8 cellular contexts compared by ENCODE assay signal in the genomic region with DNA sequence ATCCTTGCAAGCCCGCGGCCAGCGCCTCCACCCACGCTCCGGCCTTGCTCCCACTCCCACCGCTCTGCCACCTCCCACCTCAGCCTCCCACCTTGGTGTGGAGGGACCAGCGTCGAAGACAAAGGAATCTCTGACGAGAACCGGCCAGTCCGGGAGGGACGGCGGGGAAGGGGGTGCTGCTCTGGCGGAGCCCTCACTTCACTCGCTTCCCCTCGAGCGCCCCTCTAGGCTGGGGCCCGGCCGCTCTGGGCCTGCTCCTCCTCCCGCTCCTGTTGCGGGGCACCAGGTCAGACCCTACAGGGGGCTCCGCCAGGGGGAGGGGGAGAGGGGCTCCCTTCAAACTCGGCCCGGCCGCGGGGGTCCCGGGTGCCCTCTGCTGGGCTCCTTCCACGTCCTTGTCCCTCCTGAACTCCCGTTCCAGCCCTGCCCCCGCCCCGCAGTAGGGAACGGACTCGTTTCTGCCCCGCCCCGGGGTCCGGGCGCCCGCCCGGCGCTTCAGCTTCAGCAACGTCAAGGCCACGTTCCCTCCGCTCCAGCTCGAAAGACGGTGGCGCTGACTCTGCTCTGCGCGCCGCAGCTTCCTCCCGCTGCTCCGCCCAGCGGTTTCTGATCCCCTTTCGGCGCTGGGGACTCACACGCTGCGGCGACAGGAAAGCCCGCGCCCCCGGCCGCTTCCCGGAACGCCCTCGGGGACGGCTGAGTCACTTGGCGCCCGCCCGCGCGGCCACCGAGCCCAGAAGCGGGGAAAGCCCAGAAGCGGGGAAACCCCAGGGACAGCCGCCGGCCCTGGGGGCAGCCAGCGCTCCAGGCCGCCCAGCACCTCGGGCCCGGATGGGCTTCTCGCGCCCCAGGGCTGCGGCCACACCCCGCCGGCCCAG. TPM values are rescaled to one million over a fixed set of nuclear protein-coding genes. Genes with fewer than 3 reads are reported as not detected.
DNase-seq lines count a peak whose midpoint lies in the region; ATAC-seq and TF ChIP-seq lines count a peak whose summit lies in the region.

No MANE protein-coding gene starts in this region.

- H3K4me2 ChIP-seq in GM23248 (ENCODE audit: unreplicated experiment) (peak overlapping the region; percentile 84), Karpas-422 (ENCODE audit: low read depth, low read length, poor library complexity, severe bottlenecking) (peak overlapping the region; percentile 87), neural progenitor cell (peak overlapping the region; percentile 91)

- peak; percentile 87 for DNase-seq in EL
- peak; percentile 91 for DNase-seq in GM23248
- DNase-seq in Karpas-422: peak; percentile 91
- peak; percentile 59 for DNase-seq in RWPE2 (ENCODE audit: low spot score)
- DNase-seq in activated effector memory CD4-positive, alpha-beta T cell treated with Interleukin-2 at 50 U/mL for 16 hours: peak; percentile 82
- peak; percentile 81 to 88 for DNase-seq in foreskin fibroblast
- DNase-seq in neural progenitor cell (ENCODE audit: low spot score): peak; percentile 82
- peak; percentile 41 for DNase-seq in stromal cell of bone marrow (ENCODE audit: low read depth)

- ATAC-seq in RWPE2 (ENCODE audit: low read depth): peak; percentile 87

- H3F3A ChIP-seq in GM23248 (ENCODE audit: insufficient read depth) (peaks cover 9% of the 10 kb centered on the region; the same call in 1 of the 2 replicates), neural progenitor cell (ENCODE audit: low read depth) (peaks cover 5% of the 10 kb centered on the region)

- H3K27me3 ChIP-seq in GM23248 (replicated peaks; ENCODE audit: insufficient read depth) (no peaks in the 10 kb centered on the region), Karpas-422 (ENCODE audit: low read length) (no peaks in the 10 kb centered on the region), RWPE2 (ENCODE audit: insufficient read depth, poor library complexity, severe bottlenecking) (no peaks in the 10 kb centered on the region), neural progenitor cell (peaks cover 40% of the 10 kb centered on the region)

- peaks cover 3% of the 10 kb centered on the region for H3K27me3 Mint-ChIP-seq in neural progenitor cell (ENCODE audit: insufficient read depth, low read depth)

- no peaks in the 10 kb centered on the region for H3K36me3 Mint-ChIP-seq in neural progenitor cell

- H3K27ac Mint-ChIP-seq in neural progenitor cell: peak overlapping the region; percentile 72

- H3K4me1 Mint-ChIP-seq in neural progenitor cell: peaks cover 11% of the 10 kb centered on the region

- no peaks in the 10 kb centered on the region for H3K9me3 ChIP-seq in GM23248 (ENCODE audit: low read depth)
- no peaks in the 10 kb centered on the region for H3K9me3 ChIP-seq in Karpas-422 (ENCODE audit: low read length)
- H3K9me3 ChIP-seq in RWPE2 (ENCODE audit: severe bottlenecking): no peaks in the 10 kb centered on the region
- H3K9me3 ChIP-seq in neural progenitor cell (ENCODE audit: low read depth): no peaks in the 10 kb centered on the region

- peak overlapping the region; percentile 83 for H3K27ac ChIP-seq in GM23248
- H3K27ac ChIP-seq in Karpas-422 (ENCODE audit: low read length): no peak overlapping the region
- H3K27ac ChIP-seq in RWPE2 (ENCODE audit: poor library complexity, severe bottlenecking): peak overlapping the region; percentile 21
- H3K27ac ChIP-seq in neural progenitor cell: no peak overlapping the region

- H2AFZ ChIP-seq in GM23248 (peak overlapping the region; percentile 66), Karpas-422 (ENCODE audit: low read length) (peak overlapping the region; percentile 94), neural progenitor cell (replicated peaks) (peak overlapping the region; percentile 85)

- 0 to 2% methylated on average over 70 to 81 of the region's 84 CpGs for WGBS in GM23248 (ENCODE audit: low coverage in 1 of 2, low lambda C conversion rate in 2 of 2, missing lambda C conversion rate in 2 of 2), 2 experiments

- H3K4me1 ChIP-seq in GM23248 (ENCODE audit: insufficient read depth) (peaks cover 21% of the 10 kb centered on the region), Karpas-422 (ENCODE audit: low read length) (peaks cover 13% of the 10 kb centered on the region), RWPE2 (ENCODE audit: insufficient read depth, poor library complexity, severe bottlenecking) (peaks cover 2% of the 10 kb centered on the region), neural progenitor cell (peaks cover 4% of the 10 kb centered on the region)

- H3K9me2 ChIP-seq in GM23248 (ENCODE audit: insufficient read depth) (no peaks in the 10 kb centered on the region), Karpas-422 (replicated peaks; ENCODE audit: insufficient read depth, low read length) (no peaks in the 10 kb centered on the region)

- H3K4me3 ChIP-seq in GM23248 (peak overlapping the region; percentile 70), Karpas-422 (ENCODE audit: low read length) (peak overlapping the region; percentile 71), RWPE2 (ENCODE audit: severe bottlenecking) (peak overlapping the region; percentile 43), foreskin fibroblast (ENCODE audit: low read depth in 1 of 2, low read length in 2 of 2) (peak overlapping the region; percentile 55 to 65), neural progenitor cell (peak overlapping the region; percentile 68)

- no peaks in the 10 kb centered on the region for H4K20me1 ChIP-seq in GM23248 (ENCODE audit: insufficient read depth)
- no peaks in the 10 kb centered on the region for H4K20me1 ChIP-seq in Karpas-422 (ENCODE audit: insufficient read depth, low read depth, low read length)
- no peaks in the 10 kb centered on the region for H4K20me1 ChIP-seq in neural progenitor cell (ENCODE audit: low read depth)

- H3K4me3 Mint-ChIP-seq in neural progenitor cell: peak overlapping the region; percentile 90

- H3K9ac ChIP-seq in GM23248 (peak overlapping the region; percentile 91), Karpas-422 (ENCODE audit: low read length) (peak overlapping the region; percentile 74), neural progenitor cell (no peak overlapping the region)

- TF ChIP-seq CTCF in RWPE2 (IDR thresholded peaks at IDR 0.05; ENCODE audit: poor library complexity, severe bottlenecking) (peak; percentile 26), foreskin fibroblast (IDR thresholded peaks at IDR 0.05; ENCODE audit: low read depth, low read length) (peak; percentile 4), neural progenitor cell (IDR thresholded peaks at IDR 0.05) (peak; percentile 27)

- H3K36me3 ChIP-seq in GM23248 (ENCODE audit: low read depth) (no peaks in the 10 kb centered on the region), Karpas-422 (ENCODE audit: insufficient read depth, low read length) (no peaks in the 10 kb centered on the region), RWPE2 (ENCODE audit: low read depth) (no peaks in the 10 kb centered on the region), neural progenitor cell (no peaks in the 10 kb centered on the region)

- H3K9me3 Mint-ChIP-seq in neural progenitor cell: no peaks in the 10 kb centered on the region

- in situ Hi-C loops in GM23248 (cut with MboI): no loop called here

- H3K79me2 ChIP-seq in GM23248 (ENCODE audit: insufficient read depth) (peaks cover 74% of the 10 kb centered on the region), Karpas-422 (ENCODE audit: low read length) (no peaks in the 10 kb centered on the region), neural progenitor cell (ENCODE audit: low read depth) (no peaks in the 10 kb centered on the region)

RNA-seq across cellular contexts. Expression of gene ARHGAP31, which starts 28.6 kb away (rescaled TPM):
- 14.0 and 15.3 TPM in 2 replicates for total RNA-seq in GM23248 (2014; rRNA removed; shearing (Covaris generic))
- 8.1 and 8.5 TPM in 2 replicates for polyA plus RNA-seq in GM23248 (2016; fragmentation: Nextera tagmentation; extraction: Ambion mirVana)
- 1.2 TPM in 1 of 2 replicates, not detected in the other for total RNA-seq in Karpas-422 (2014; rRNA removed; shearing (Covaris generic); ENCODE audit: low replicate concordance)
- total RNA-seq in neural progenitor cell (ENCODE audit: low replicate concordance): 0.13 and 0.34 TPM in 2 replicates

Comparison
In these comparisons a context has a peak if more than half of its experiments do, and no peak if none do; other contexts are left out.
1. DNase-seq: peak in every context shown above with its lines; median percentile 91 in GM23248; 91 in Karpas-422; 87 in EL; 84 in foreskin fibroblast; 82 in activated effector memory CD4-positive, alpha-beta T cell treated with Interleukin-2 at 50 U/mL for 16 hours; 82 in neural progenitor cell; 59 in RWPE2; 41 in stromal cell of bone marrow.
2. H3K27ac ChIP-seq: peak in GM23248 (single experiment) and RWPE2 (single experiment); none in Karpas-422 (single experiment) and neural progenitor cell (single experiment).
3. Peak in every context shown above with its lines, with median percentiles within 50 percentile points of each other: H2AFZ ChIP-seq, H3K4me2 ChIP-seq, H3K4me3 ChIP-seq and CTCF ChIP-seq.